22 cellular contexts compared by ENCODE assay signal in the genomic region with DNA sequence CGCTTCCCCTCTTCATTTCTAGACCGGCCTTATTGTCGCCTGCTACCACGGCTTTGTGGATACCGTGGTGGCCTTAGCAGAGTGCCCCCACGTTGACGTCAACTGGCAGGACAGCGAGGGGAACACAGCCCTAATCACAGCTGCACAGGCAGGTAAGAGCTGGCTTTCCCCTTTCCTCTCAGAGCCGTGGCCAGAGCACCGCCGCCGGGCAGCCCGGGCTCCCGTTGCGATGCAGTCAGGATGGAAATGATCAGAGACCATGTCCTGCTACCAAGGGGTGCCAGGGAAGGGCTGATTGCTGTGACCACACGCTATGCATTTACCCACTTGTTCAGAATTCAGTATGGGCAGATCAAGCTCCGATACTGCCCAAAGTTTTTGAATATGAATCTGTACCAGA. TPM values are rescaled to one million over a fixed set of nuclear protein-coding genes. Genes with fewer than 3 reads are reported as not detected.
"Had no signal": no experiment of that assay in that cellular context is flagged by ENCODE, and none has a peak within 500 bp of the region (broad histone marks: within the 10 kb centered on the region; RNA-seq: fewer than 3 reads in every experiment).

No MANE protein-coding gene starts in this region.

- DNase-seq: KBM-7, MV-4-11, NCI-H1048, NCI-H1105, NCI-H1417 treated with DMSO at 0.1 percent for 48 hours, NCI-H146, NCI-H187, NCI-H2029, NCI-H2081 treated with DMSO at 0.1 percent for 48 hours, NCI-H2171, NCI-H226, NCI-H446, NCI-H510A, NCI-H524 treated with DMSO at 0.1 percent for 48 hours, NCI-H69, NCI-H774, Right ventricle myocardium superior, RPMI8226, SIG-M5 had no signal

- H3K27me3 ChIP-seq: SJSA1 had no signal

- H3K9me3 ChIP-seq: SJSA1 had no signal

- H3K4me3 ChIP-seq: SJSA1, SK-N-MC had no signal

- H3K27ac ChIP-seq: SJSA1, SK-N-MC had no signal

RNA-seq across cellular contexts. Expression of a gene that starts 54.4 kb away (rescaled TPM):
- total RNA-seq: HT-29 had no signal
